In the genomic region with DNA sequence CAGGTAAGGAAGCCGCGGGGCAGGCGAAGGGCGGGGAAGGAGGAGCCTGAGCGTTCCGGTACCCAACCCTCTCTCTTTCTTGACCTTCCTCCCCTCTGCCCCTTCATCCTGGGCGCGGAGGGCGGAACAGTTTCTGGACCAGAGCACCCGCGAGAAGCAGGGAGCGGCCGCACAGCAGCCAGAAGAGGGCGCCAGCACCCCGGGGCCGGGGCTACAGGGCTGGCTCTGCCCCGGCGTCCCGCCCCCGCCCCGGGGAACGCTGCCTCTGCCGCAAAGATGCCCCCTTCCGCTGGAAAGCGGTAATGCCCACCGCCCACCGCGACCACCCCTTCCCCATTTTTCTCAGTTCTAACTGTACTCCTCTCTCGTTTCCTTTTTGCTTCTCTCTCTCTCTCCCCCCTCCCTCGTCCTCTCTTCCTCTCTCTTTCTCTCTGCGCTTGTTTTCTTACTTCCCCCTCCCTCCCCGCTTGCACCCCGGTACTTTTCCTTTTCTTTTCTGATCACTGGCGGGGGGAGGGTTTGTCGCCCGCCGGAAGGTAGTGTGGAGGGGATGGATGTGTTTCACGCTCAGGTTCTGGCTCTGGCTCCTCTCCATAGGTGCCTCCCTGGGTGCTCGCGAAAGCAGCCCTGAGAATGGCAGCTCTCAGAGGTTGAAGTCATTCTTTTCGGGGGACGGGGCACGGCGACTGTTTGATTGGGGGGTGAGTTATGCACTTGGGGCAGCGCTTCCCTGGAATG, we compare ENCODE assay signal across 8 cellular contexts. TPM values are rescaled to one million over a fixed set of nuclear protein-coding genes. Genes with fewer than 3 reads are reported as not detected.
DNase-seq lines count a peak whose midpoint lies in the region; ATAC-seq, FAIRE-seq and TF ChIP-seq lines count a peak whose summit lies in the region.

No MANE protein-coding gene starts in this region.

- TF ChIP-seq POLR2A in GM12892 (IDR thresholded peaks at IDR 0.05; ENCODE audit: low read depth, low read length), result no peak

- intact Hi-C loops in activated B cell treated with CpG ODN at 0.5 μM for 24 hours (cut with micrococcal nuclease), result loop anchor here (1.0 to 10.0 kb wide), 8 partner anchors 18 to 579 kb away; a partner anchor contains a TSS

- H3K27ac Mint-ChIP-seq in activated B cell treated with CpG ODN at 0.5 μM for 24 hours, result peak overlapping the region; percentile 95

- H3K4me1 Mint-ChIP-seq in activated B cell treated with CpG ODN at 0.5 μM for 24 hours, result peaks cover 59% of the 10 kb centered on the region

- H3K27me3 Mint-ChIP-seq in activated B cell treated with CpG ODN at 0.5 μM for 24 hours, result no peaks in the 10 kb centered on the region

- H3K9me3 Mint-ChIP-seq in activated B cell treated with CpG ODN at 0.5 μM for 24 hours, result peaks cover 5% of the 10 kb centered on the region

- TF ChIP-seq CTCF in activated B cell treated with CpG ODN at 0.5 μM for 24 hours (IDR thresholded peaks at IDR 0.05), result peak; percentile 97

- H3K4me3 Mint-ChIP-seq in activated B cell treated with CpG ODN at 0.5 μM for 24 hours, result peak overlapping the region; percentile 97

- H3K27ac ChIP-seq in layer of hippocampus (ENCODE audit: low read depth, low read length), result peak overlapping the region; percentile 52

- peaks cover 6% of the 10 kb centered on the region for H3K27me3 ChIP-seq in layer of hippocampus (ENCODE audit: control insufficient read depth, insufficient read depth, low read length)

- peaks cover 14% of the 10 kb centered on the region for H3K36me3 Mint-ChIP-seq in activated B cell treated with CpG ODN at 0.5 μM for 24 hours (ENCODE audit: low read depth)

- CTCF ChIA-PET in activated B cell treated with CpG ODN at 0.5 μM for 24 hours (lab: Charles Lee), result interaction anchor here (0.6 to 6.7 kb wide), 16 partner anchors 11 to 266 kb away, joined by 3 to 100 read pairs (median 5); a partner anchor contains a TSS

- DNase-seq in GM12892 (ENCODE audit: insufficient read length) (peak; percentile 72), NCI-H1048 (lab: John Stamatoyannopoulos, UW) (peak; percentile 21), activated B cell treated with CpG ODN at 0.5 μM for 24 hours (peak; percentile 93), DMS114 treated with DMSO at 0.1 percent for 48 hours (lab: John Stamatoyannopoulos, UW; ENCODE audit: unreplicated experiment) (no peak)
- DNase-seq in central memory CD4-positive, alpha-beta T cell, result peak; percentile 88
- DNase-seq in stimulated activated CD4-positive, alpha-beta T cell treated with anti-CD3 and anti-CD28 coated beads, Interleukin-1b, Interleukin-23, amount 100 ng/mL, for 24 hours (ENCODE audit: low read depth in 4 of 4, low spot score in 1 of 4), result peak; percentile 80 to 86 (median 82)

- ATAC-seq in HG02623 (IDR thresholded peaks at IDR 0.05; ENCODE audit: unreplicated experiment) (peak; percentile 93), activated B cell treated with CpG ODN at 0.5 μM for 24 hours (ENCODE audit: low read depth) (peak; percentile 81)

- FAIRE-seq in GM12892 (lab: Jason Lieb, UNC), result peak; percentile 92

- POLR2A ChIA-PET in activated B cell treated with CpG ODN at 0.5 μM for 24 hours (lab: Charles Lee), result interaction anchor here (0.7 to 6.5 kb wide), 9 partner anchors 12 to 126 kb away, joined by 4 to 85 read pairs (median 32); a partner anchor contains a TSS

RNA-seq across cellular contexts. Expression of a gene that starts 13.1 kb away (rescaled TPM):
- 0.40 TPM for polyA plus RNA-seq in GM12892 (2012; ENCODE audit: missing spikeins)
- 9.0 and 11.6 TPM in 2 replicates for total RNA-seq in activated B cell treated with CpG ODN at 0.5 μM for 24 hours
